21 cellular contexts compared by ENCODE assay signal in genomic region chr17:16912021-16912962, GRCh38. TPM values are rescaled to one million over a fixed set of nuclear protein-coding genes. Genes with fewer than 3 reads are reported as not detected.
DNase-seq lines count a peak whose midpoint lies in the region; ATAC-seq, FAIRE-seq and TF ChIP-seq lines count a peak whose summit lies in the region.
"Had no signal": no experiment of that assay in that cellular context is flagged by ENCODE, and none has a peak within 500 bp of the region (broad histone marks: within the 10 kb centered on the region; RNA-seq: fewer than 3 reads in every experiment).

No MANE protein-coding gene starts in this region.

- ATAC-seq in stimulated activated naive CD8-positive, alpha-beta T cell treated with anti-CD3 and anti-CD28 coated beads, Interleukin-15, Interleukin-2, amounts not matched to agents 100 U/mL and 50 U/mL, for 24 hours = no peak
- ATAC-seq: stimulated activated naive B cell treated with anti-CD40 and anti-IgM and Interleukin-4, amounts not matched to agents 10 μg/mL and 1 μg/mL and 100 μg/mL, for 72 hours had no signal

- DNase-seq in endothelial cell of umbilical vein (ENCODE audit: low read depth, low spot score) (no peak), posterior vena cava (ENCODE audit: low spot score) (peak; percentile 53), small intestine (no peak), epidermal melanocyte (ENCODE audit: insufficient read length, low spot score) (no peak)
- no peak for DNase-seq in stimulated activated naive CD8-positive, alpha-beta T cell treated with anti-CD3 and anti-CD28 coated beads, Interleukin-15, Interleukin-2, amounts not matched to agents 100 U/mL and 50 U/mL, for 24 hours
- DNase-seq: activated effector memory CD4-positive, alpha-beta T cell treated with anti-CD3 and anti-CD28 coated beads, Interleukin-2, amount 50 U/mL, for 16 hours; EL; Kasumi-1; NCI-H1048; NCI-H187; NCI-H526; stimulated activated CD4-positive, alpha-beta T cell treated with anti-CD3 and anti-CD28 coated beads, Interleukin-4, amount 100 ng/mL, for 1 hour; stimulated activated naive B cell treated with anti-CD40 and anti-IgM and Interleukin-4, amounts not matched to agents 10 μg/mL and 1 μg/mL and 100 μg/mL, for 72 hours had no signal

- no peak overlapping the region for H2AFZ ChIP-seq in endothelial cell of umbilical vein (ENCODE audit: low read depth, low read length)

- intact Hi-C loops in endothelial cell of umbilical vein (cut with micrococcal nuclease) (no loop called here), posterior vena cava (cut with DNase I) (loop anchor here in 1 of 2 donors (5.0 kb wide), 1 partner anchor 50 kb away; no protein-coding TSS in a partner anchor)

- H3K27me3 ChIP-seq in BLaER1 = no peaks in the 10 kb centered on the region
- no peaks in the 10 kb centered on the region for H3K27me3 ChIP-seq in BLaER1 treated with 17β-estradiol and CSF1 and Interleukin-3, amounts not matched to agents 10 nM and 100 nM
- peaks cover 2 to 3% of the 10 kb centered on the region in 2 experiments for H3K27me3 ChIP-seq in endothelial cell of umbilical vein (ENCODE audit: control insufficient read depth in 2 of 2, insufficient read depth in 2 of 2, low read length in 2 of 2)
- no peaks in the 10 kb centered on the region for H3K27me3 ChIP-seq in small intestine (ENCODE audit: control insufficient read depth in 2 of 2, insufficient read depth in 2 of 2, low read length in 2 of 2)

- H3K9ac ChIP-seq in BLaER1 (no peak overlapping the region), endothelial cell of umbilical vein (replicated peaks; ENCODE audit: extremely low read depth, insufficient read depth, low read length) (no peak overlapping the region)
- H3K9ac ChIP-seq in BLaER1 treated with 17β-estradiol and CSF1 and Interleukin-3, amounts not matched to agents 10 nM and 100 nM = peak overlapping the region in 1 of 11 experiments; percentile 18; a peak in 1 of 22 replicates

- H3K36me3 ChIP-seq in BLaER1 (no peaks in the 10 kb centered on the region), endothelial cell of umbilical vein (ENCODE audit: control insufficient read depth in 2 of 2, extremely low read depth in 1 of 2, insufficient read depth in 2 of 2, low read length in 2 of 2) (no peaks in the 10 kb centered on the region), small intestine (ENCODE audit: control insufficient read depth in 2 of 2, insufficient read depth in 2 of 2, low read length in 2 of 2) (no peaks in the 10 kb centered on the region)
- no peaks in the 10 kb centered on the region for H3K36me3 ChIP-seq in BLaER1 treated with 17β-estradiol and CSF1 and Interleukin-3, amounts not matched to agents 10 nM and 100 nM
- H3K36me3 ChIP-seq: thoracic aorta had no signal

- 80 to 81% (median 81%) methylated on average over 17 of the region's 17 CpGs for WGBS in small intestine, 3 donors

- POLR2A ChIA-PET in endothelial cell of umbilical vein (lab: Charles Lee) = no interaction called here

- H3K4me3 ChIP-seq in BLaER1 (no peak overlapping the region), endothelial cell of umbilical vein (replicated peaks in 1 of 3; ENCODE audit: insufficient read depth in 1 of 3, low read depth in 1 of 3, low read length in 3 of 3) (no peak overlapping the region), small intestine (ENCODE audit: low read depth in 1 of 2, low read length in 2 of 2) (no peak overlapping the region)
- H3K4me3 ChIP-seq in BLaER1 treated with 17β-estradiol and CSF1 and Interleukin-3, amounts not matched to agents 10 nM and 100 nM = no peak overlapping the region
- H3K4me3 ChIP-seq: thoracic aorta had no signal

- TSS peak; percentile 30 for BruUV-seq in endothelial cell of umbilical vein (replicated peaks; lab: Mats Ljungman, UMichigan)

- dilution Hi-C loops in endothelial cell of umbilical vein (cut with MboI; ENCODE audit: extremely low pct_ligation_motif_present, low sequenced_read_pairs) = no loop called here

- CTCF ChIA-PET in endothelial cell of umbilical vein (lab: Charles Lee) = interaction anchor here (1.2 kb wide), 1 partner anchor 79 kb away, joined by 4 read pairs; no protein-coding TSS in a partner anchor

- no peaks in the 10 kb centered on the region for H3K79me2 ChIP-seq in endothelial cell of umbilical vein (ENCODE audit: control insufficient read depth, insufficient read depth, low read length)

- FAIRE-seq in endothelial cell of umbilical vein (lab: Jason Lieb, UNC) = no peak
- no peak for FAIRE-seq in small intestine (lab: Jason Lieb, UNC)
- FAIRE-seq: colon, GM12892 had no signal

- TF ChIP-seq POLR2A in endothelial cell of umbilical vein (IDR thresholded peaks at IDR 0.05; ENCODE audit: low read depth, low read length) = no peak

- peaks cover 46% of the 10 kb centered on the region for H3K4me1 ChIP-seq in BLaER1
- peaks cover 22 to 45% (median 33%) of the 10 kb centered on the region in 10 experiments for H3K4me1 ChIP-seq in BLaER1 treated with 17β-estradiol and CSF1 and Interleukin-3, amounts not matched to agents 10 nM and 100 nM
- H3K4me1 ChIP-seq in endothelial cell of umbilical vein (ENCODE audit: control insufficient read depth, extremely low read depth, insufficient read depth, low read length) = peaks cover 8% of the 10 kb centered on the region
- no peaks in the 10 kb centered on the region for H3K4me1 ChIP-seq in small intestine (ENCODE audit: control insufficient read depth in 2 of 2, insufficient read depth in 1 of 2, low read depth in 1 of 2, low read length in 1 of 2)

- H3K9me3 ChIP-seq in BLaER1 (no peaks in the 10 kb centered on the region), endothelial cell of umbilical vein (replicated peaks; ENCODE audit: control insufficient read depth, insufficient read depth, low read length) (no peaks in the 10 kb centered on the region), small intestine (ENCODE audit: control insufficient read depth, low read depth) (no peaks in the 10 kb centered on the region)
- no peaks in the 10 kb centered on the region for H3K9me3 ChIP-seq in BLaER1 treated with 17β-estradiol and CSF1 and Interleukin-3, amounts not matched to agents 10 nM and 100 nM (replicated peaks in 1 of 11)
- H3K9me3 ChIP-seq: thoracic aorta had no signal

- H4K20me1 ChIP-seq in BLaER1 (no peaks in the 10 kb centered on the region), endothelial cell of umbilical vein (replicated peaks; ENCODE audit: control insufficient read depth, extremely low read depth, insufficient read depth, low read length) (no peaks in the 10 kb centered on the region)
- H4K20me1 ChIP-seq in BLaER1 treated with 17β-estradiol and CSF1 and Interleukin-3, amounts not matched to agents 10 nM and 100 nM = no peaks in the 10 kb centered on the region

- no peaks in the 10 kb centered on the region for H3K9me1 ChIP-seq in endothelial cell of umbilical vein (replicated peaks; ENCODE audit: control insufficient read depth, extremely low read depth, insufficient read depth, low read length)

- no peak overlapping the region for H3K27ac ChIP-seq in BLaER1
- H3K27ac ChIP-seq in BLaER1 treated with 17β-estradiol and CSF1 and Interleukin-3, amounts not matched to agents 10 nM and 100 nM = peak overlapping the region in 1 of 11 experiments; percentile 33; a peak in 1 of 22 replicates
- H3K27ac ChIP-seq in endothelial cell of umbilical vein (ENCODE audit: insufficient read depth, low read depth, low read length) = peak overlapping the region; percentile 14
- H3K27ac ChIP-seq in small intestine (ENCODE audit: low read depth in 1 of 2, low read length in 1 of 2) = no peak overlapping the region
- H3K27ac ChIP-seq: thoracic aorta had no signal

- TF ChIP-seq CTCF in endothelial cell of umbilical vein (IDR thresholded peaks at IDR 0.05; ENCODE audit: extremely low read depth in 1 of 2, insufficient read depth in 1 of 2, low read depth in 1 of 2, low read length in 2 of 2) = no peak

- peak overlapping the region; percentile 70 for H3K4me2 ChIP-seq in BLaER1
- H3K4me2 ChIP-seq in BLaER1 treated with 17β-estradiol and CSF1 and Interleukin-3, amounts not matched to agents 10 nM and 100 nM = peak overlapping the region in 10 of 11 experiments; percentile 53 to 75 (median 64); a peak in 20 of 22 replicates
- H3K4me2 ChIP-seq in endothelial cell of umbilical vein (ENCODE audit: insufficient read depth, low read length) = no peak overlapping the region

TF ChIP-seq in endothelial cell of umbilical vein, 7 proteins besides CTCF, POLR2A, EP300 and RAD21:
- TF ChIP-seq MAX (IDR thresholded peaks at IDR 0.05; ENCODE audit: insufficient read depth, insufficient read length) (no peak), FOS (IDR thresholded peaks at IDR 0.05; ENCODE audit: borderline replicate concordance, insufficient read depth, low read length) (no peak), MYC (IDR thresholded peaks at IDR 0.05; ENCODE audit: low read depth, low read length) (no peak), POLR2AphosphoS5 (IDR thresholded peaks at IDR 0.05; ENCODE audit: insufficient read depth, low read depth, low read length) (no peak), EZH2 (IDR thresholded peaks at IDR 0.05; ENCODE audit: borderline replicate concordance, low read depth, low read length, severe bottlenecking) (no peak), GATA2 (IDR thresholded peaks at IDR 0.05; ENCODE audit: insufficient read depth, insufficient read length, low read depth, low read length) (no peak), JUN (IDR thresholded peaks at IDR 0.05; ENCODE audit: borderline replicate concordance, insufficient read depth, insufficient read length, low read depth) (no peak)

RNA-seq across cellular contexts. Expression of gene TNFRSF13B, which starts 59.6 kb away (rescaled TPM):
- not detected in 2 replicates for total RNA-seq in endothelial cell of umbilical vein
- not detected in 2 replicates for polyA plus RNA-seq in endothelial cell of umbilical vein
- polyA plus RNA-seq in endothelial cell of umbilical vein (2011; cell fraction: cytosol; rRNA removed) = not detected in 2 replicates
- polyA plus RNA-seq in endothelial cell of umbilical vein (2011; cell fraction: nucleus; rRNA removed) = not detected in 2 replicates
- not detected in 2 replicates for polyA plus RNA-seq in endothelial cell of umbilical vein (2012)
- not detected in 2 replicates for polyA minus RNA-seq in endothelial cell of umbilical vein
- polyA minus RNA-seq in endothelial cell of umbilical vein (2011; cell fraction: cytosol; rRNA and poly(A)+ RNA removed) = not detected
- not detected in 2 replicates for polyA minus RNA-seq in endothelial cell of umbilical vein (2011; cell fraction: nucleus; rRNA and poly(A)+ RNA removed)
- not detected for total RNA-seq in posterior vena cava
- polyA plus RNA-seq in small intestine = 1 to 10 TPM in 2 of 3 donors, not detected in 1; 2.0 to 3.0 TPM
- total RNA-seq: kidney epithelial cell, lung microvascular endothelial cell, SK-MEL-5, thoracic aorta had no signal
